19 cellular contexts compared by ENCODE assay signal in the genomic region with DNA sequence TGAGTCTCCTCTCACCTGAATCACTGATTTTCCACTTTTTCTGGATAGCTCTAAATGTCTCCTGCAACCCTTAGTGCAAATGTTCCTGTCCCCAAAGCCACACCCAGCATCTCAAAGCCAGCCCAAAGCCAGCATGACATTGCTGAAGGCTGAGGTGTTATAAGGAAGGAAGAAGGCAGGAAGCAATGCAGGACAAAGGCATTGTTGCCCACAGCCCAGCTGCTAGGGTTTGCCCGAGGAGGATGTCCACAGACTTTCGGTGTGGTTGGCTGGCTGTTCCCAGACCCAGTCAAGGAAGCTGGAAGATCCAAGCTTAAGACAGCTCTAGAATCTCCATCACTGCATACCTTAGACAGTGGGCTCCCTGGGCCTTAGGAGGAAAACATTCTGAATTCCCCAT. TPM values are rescaled to one million over a fixed set of nuclear protein-coding genes. Genes with fewer than 3 reads are reported as not detected.
A peak's percentile ranks its signal among the peaks of the same experiment; 100 is the strongest.
DNase-seq lines count a peak whose midpoint lies in the region; ATAC-seq and TF ChIP-seq lines count a peak whose summit lies in the region.
"Had no signal": no experiment of that assay in that cellular context is flagged by ENCODE, and none has a peak within 500 bp of the region (broad histone marks: within the 10 kb centered on the region; RNA-seq: fewer than 3 reads in every experiment).

No MANE protein-coding gene starts in this region.

- no peaks in the 10 kb centered on the region for H3K36me3 ChIP-seq in thyroid gland
- H3K36me3 ChIP-seq: BLaER1 had no signal

- peaks cover 49% of the 10 kb centered on the region for H3K27me3 Mint-ChIP-seq in activated CD8-positive, alpha-beta memory T cell treated with anti-CD3 and anti-CD28 coated beads, Interleukin-2, amount 10 ng/mL, durations not matched to agents 7 days and 5 days
- peaks cover 30% of the 10 kb centered on the region for H3K27me3 Mint-ChIP-seq in osteocyte (ENCODE audit: unreplicated experiment)

- ATAC-seq in activated CD8-positive, alpha-beta memory T cell treated with anti-CD3 and anti-CD28 coated beads, Interleukin-2, amount 10 ng/mL, durations not matched to agents 7 days and 5 days, result no peak
- ATAC-seq in HG03439 (IDR thresholded peaks at IDR 0.05; ENCODE audit: unreplicated experiment) (no peak), left colon (no peak)
- ATAC-seq: A549 had no signal

- no peak for TF ChIP-seq CTCF in osteocyte (IDR thresholded peaks at IDR 0.05)
- TF ChIP-seq CTCF in thyroid gland (IDR thresholded peaks at IDR 0.05), result no peak
- TF ChIP-seq CTCF in RWPE1 (conservative IDR thresholded peaks at IDR 0.05; ENCODE audit: low read depth), result no peak

- DNase-seq in activated CD8-positive, alpha-beta memory T cell treated with anti-CD3 and anti-CD28 coated beads, Interleukin-2, amount 10 ng/mL, durations not matched to agents 7 days and 5 days, result peak; percentile 14
- DNase-seq in activated CD8-positive, alpha-beta memory T cell treated with anti-CD3 and anti-CD28 coated beads, Interleukin-2, amount 50 U/mL, for 4 hours, result no peak
- DNase-seq in mesenteric fat pad (ENCODE audit: low spot score), result peak; percentile 49
- peak; percentile 53 for DNase-seq in osteocyte (ENCODE audit: extremely low spot score, unreplicated experiment)
- DNase-seq in thyroid gland, result no peak
- DNase-seq in RWPE1 (ENCODE audit: low spot score), result no peak
- no peak for DNase-seq in left colon
- DNase-seq: CD4-positive, alpha-beta memory T cell; DMS153; DMS79; GDM1; GM23248; HCEC 1CT had no signal

- no peak overlapping the region for H3K27ac ChIP-seq in thyroid gland
- H3K27ac ChIP-seq in RWPE1, result no peak overlapping the region
- H3K27ac ChIP-seq: 22Rv1, A549, BLaER1, GM23248, HL-60 had no signal

- no peaks in the 10 kb centered on the region for H3K4me1 Mint-ChIP-seq in activated CD8-positive, alpha-beta memory T cell treated with anti-CD3 and anti-CD28 coated beads, Interleukin-2, amount 10 ng/mL, durations not matched to agents 7 days and 5 days
- H3K4me1 Mint-ChIP-seq in osteocyte (ENCODE audit: unreplicated experiment), result no peaks in the 10 kb centered on the region
- H3K4me1 Mint-ChIP-seq: CD14-positive monocyte; CD4-positive, alpha-beta memory T cell had no signal

- no peaks in the 10 kb centered on the region for H3K9me3 ChIP-seq in thyroid gland

- TF ChIP-seq POLR2A in thyroid gland (IDR thresholded peaks at IDR 0.05), result no peak

- no peak overlapping the region for H3K4me3 Mint-ChIP-seq in activated CD8-positive, alpha-beta memory T cell treated with anti-CD3 and anti-CD28 coated beads, Interleukin-2, amount 10 ng/mL, durations not matched to agents 7 days and 5 days
- no peak overlapping the region for H3K4me3 Mint-ChIP-seq in osteocyte (ENCODE audit: unreplicated experiment)
- H3K4me3 Mint-ChIP-seq: CD14-positive monocyte; CD4-positive, alpha-beta memory T cell had no signal

- peaks cover 3% of the 10 kb centered on the region for H3K36me3 Mint-ChIP-seq in activated CD8-positive, alpha-beta memory T cell treated with anti-CD3 and anti-CD28 coated beads, Interleukin-2, amount 10 ng/mL, durations not matched to agents 7 days and 5 days
- no peaks in the 10 kb centered on the region for H3K36me3 Mint-ChIP-seq in osteocyte (ENCODE audit: unreplicated experiment)
- H3K36me3 Mint-ChIP-seq: CD14-positive monocyte; CD4-positive, alpha-beta memory T cell had no signal

- H3K9me3 Mint-ChIP-seq in activated CD8-positive, alpha-beta memory T cell treated with anti-CD3 and anti-CD28 coated beads, Interleukin-2, amount 10 ng/mL, durations not matched to agents 7 days and 5 days (ENCODE audit: low read depth), result peaks cover 4% of the 10 kb centered on the region
- H3K9me3 Mint-ChIP-seq in osteocyte (ENCODE audit: unreplicated experiment), result peaks cover 5% of the 10 kb centered on the region

- POLR2A ChIA-PET in RWPE1 (lab: Yijun Ruan, JAX; ENCODE audit: low non-redundant PET), result no interaction called here

- no peaks in the 10 kb centered on the region for H3K27me3 ChIP-seq in thyroid gland
- H3K27me3 ChIP-seq: BLaER1 had no signal

- H3K4me1 ChIP-seq in thyroid gland, result peaks cover 0 to 3% of the 10 kb centered on the region in 2 donors
- H3K4me1 ChIP-seq: A549, BLaER1 had no signal

- H3K27ac Mint-ChIP-seq in activated CD8-positive, alpha-beta memory T cell treated with anti-CD3 and anti-CD28 coated beads, Interleukin-2, amount 10 ng/mL, durations not matched to agents 7 days and 5 days, result no peak overlapping the region
- no peak overlapping the region for H3K27ac Mint-ChIP-seq in osteocyte (ENCODE audit: unreplicated experiment)
- H3K27ac Mint-ChIP-seq: CD14-positive monocyte had no signal

- CTCF ChIA-PET in activated CD8-positive, alpha-beta memory T cell treated with anti-CD3 and anti-CD28 coated beads, Interleukin-2, amount 10 ng/mL, durations not matched to agents 7 days and 5 days (lab: Charles Lee), result interaction anchor here (2.0 kb wide), 1 partner anchor 13 kb away, joined by 8 read pairs; no protein-coding TSS in a partner anchor
- CTCF ChIA-PET in RWPE1 (lab: Yijun Ruan, JAX), result interaction anchor here (1.1 kb wide), 1 partner anchor 13 kb away, joined by 3 read pairs; no protein-coding TSS in a partner anchor

- WGBS in thyroid gland, 2 donors, result 60 to 69% methylated on average over 1 to 2 of the region's 2 CpGs

- no peak overlapping the region for H3K4me3 ChIP-seq in thyroid gland (replicated peaks in 1 of 3)
- H3K4me3 ChIP-seq: A549, BLaER1, GM23248 had no signal

- intact Hi-C loops in thyroid gland (cut with DNase I), result no loop called here
- intact Hi-C loops in left colon (cut with DNase I, micrococcal nuclease), result no loop called here

RNA-seq across cellular contexts. Expression of gene CHST1, which starts 23.5 kb away (rescaled TPM):
- total RNA-seq in activated CD8-positive, alpha-beta memory T cell treated with anti-CD3 and anti-CD28 coated beads, Interleukin-2, amount 10 ng/mL, durations not matched to agents 7 days and 5 days, result under 1 TPM in 1 of 2 experiments, not detected in 1; 0.35 TPM
- total RNA-seq in mesenteric fat pad (3.2 TPM), osteocyte (0.16 and 0.67 TPM in 2 replicates), thyroid gland (10 to 100 TPM; 19.3 to 28.9 (median 25.0) TPM), left colon (1 to 10 TPM in 1 of 2 donors, under 1 TPM in 1; 0.40 to 1.4 TPM)
- total RNA-seq: CD4-positive, alpha-beta memory T cell; GM23248 had no signal

Comparison
In these comparisons a context has a peak if more than half of its experiments do, and no peak if none do; other contexts are left out.
1. DNase-seq: peak in activated CD8-positive, alpha-beta memory T cell treated with anti-CD3 and anti-CD28 coated beads, Interleukin-2, amount 10 ng/mL, durations not matched to agents 7 days and 5 days (single experiment), mesenteric fat pad (single experiment) and osteocyte (single experiment); none in activated CD8-positive, alpha-beta memory T cell treated with anti-CD3 and anti-CD28 coated beads, Interleukin-2, amount 50 U/mL, for 4 hours (single experiment), thyroid gland (0 of 2), RWPE1 (single experiment) and left colon (0 of 2).